ENCODE assay signal across 11 cellular contexts in the genomic region with DNA sequence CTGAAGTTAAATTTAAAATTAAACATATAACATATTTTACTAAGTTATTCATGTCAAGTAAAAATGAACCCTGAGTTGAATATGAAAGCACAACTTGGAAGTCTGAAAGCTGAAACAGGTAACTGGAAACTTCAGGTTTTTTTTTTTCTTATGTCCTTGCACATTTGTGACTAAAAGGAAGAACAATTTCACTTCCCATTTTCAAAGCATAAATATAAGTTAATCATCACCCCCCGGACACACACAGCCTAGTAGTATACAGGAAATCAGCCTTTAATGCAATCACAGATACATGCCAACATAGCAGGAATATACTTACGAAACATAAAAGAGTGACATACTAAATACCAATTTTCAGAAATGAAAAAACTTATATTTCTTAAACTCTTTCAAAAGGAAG.
DNase-seq lines count a peak whose midpoint lies in the region; ATAC-seq, FAIRE-seq and TF ChIP-seq lines count a peak whose summit lies in the region.
"Had no signal": no experiment of that assay in that cellular context is flagged by ENCODE, and none has a peak within 500 bp of the region (broad histone marks: within the 10 kb centered on the region; RNA-seq: fewer than 3 reads in every experiment).

No MANE protein-coding gene starts in this region.

- intact Hi-C loops in lower leg skin (cut with DNase I; ENCODE audit: low total_unique reads) (no loop called here), Right ventricle myocardium inferior (cut with DNase I) (no loop called here)

- no peak overlapping the region for H3K4me3 ChIP-seq in lower leg skin (ENCODE audit: low read depth, poor library complexity, severe bottlenecking)

- TF ChIP-seq POLR2A in GM12892 (IDR thresholded peaks at IDR 0.05; ENCODE audit: low read depth, low read length) (no peak), lower leg skin (IDR thresholded peaks at IDR 0.05) (no peak)

- 81 to 86% methylated on average over 2 of the region's 2 CpGs for WGBS in lower leg skin, 2 donors

- ATAC-seq in GM19467 (IDR thresholded peaks at IDR 0.05; ENCODE audit: unreplicated experiment), result peak; percentile 97
- peak; percentile 80 for ATAC-seq in HG03045 (IDR thresholded peaks at IDR 0.05; ENCODE audit: unreplicated experiment)
- ATAC-seq in Right ventricle myocardium inferior, result no peak
- ATAC-seq: stimulated activated effector memory CD8-positive, alpha-beta T cell treated with anti-CD3 and anti-CD28 coated beads, Interleukin-12 subunit alpha, Interleukin-12 subunit beta, amount 100 ng/mL, for 72 hours had no signal

- no peak for TF ChIP-seq CTCF in lower leg skin (IDR thresholded peaks at IDR 0.05)

- peak; percentile 84 for FAIRE-seq in GM12892 (lab: Jason Lieb, UNC)

- peak; percentile 4 for DNase-seq in GM12892 (ENCODE audit: insufficient read length)
- peak; percentile 41 for DNase-seq in NOMO-1 treated with dmso at 0.1 percent for 144 hours (lab: John Stamatoyannopoulos, UW; ENCODE audit: unreplicated experiment)
- DNase-seq in NCI-H2081 treated with DMSO at 0.1 percent for 48 hours (lab: John Stamatoyannopoulos, UW), result no peak
- DNase-seq in lower leg skin (ENCODE audit: low spot score in 2 of 2), result no peak
- no peak for DNase-seq in Ammon's horn (ENCODE audit: low spot score)
- DNase-seq in Right ventricle myocardium inferior (ENCODE audit: missing footprints), result no peak
- DNase-seq: activated naive CD4-positive, alpha-beta T cell treated with Interleukin-2 at 50 U/mL for 16 hours; retina had no signal

Comparison
In these comparisons a context has a peak if more than half of its experiments do, and no peak if none do; other contexts are left out.
1. DNase-seq: peak in GM12892 (single experiment) and NOMO-1 treated with dmso at 0.1 percent for 144 hours (single experiment); none in NCI-H2081 treated with DMSO at 0.1 percent for 48 hours (single experiment), lower leg skin (0 of 2), Ammon's horn (single experiment) and Right ventricle myocardium inferior (single experiment).